In the genomic region with DNA sequence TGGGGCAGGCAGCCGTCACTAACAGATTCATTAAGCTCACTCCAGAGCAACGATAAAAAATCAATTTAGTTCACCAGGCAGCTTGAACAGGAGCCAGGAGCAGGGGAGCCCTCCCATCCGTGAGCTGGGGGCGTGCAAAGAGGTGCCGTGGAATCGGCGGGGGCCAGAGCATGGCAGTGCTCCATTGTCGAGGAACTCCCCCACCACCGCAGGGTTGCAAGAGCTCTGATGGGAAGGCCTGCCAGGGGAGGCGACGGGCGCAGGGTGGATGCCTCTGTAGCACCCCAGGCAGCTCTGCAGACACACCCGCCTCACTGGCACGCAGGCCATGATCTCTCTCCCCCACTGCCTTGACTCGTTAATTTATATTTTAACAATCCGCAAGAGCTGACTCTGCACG, we compare ENCODE assay signal across 28 cellular contexts.
"Had no signal": no experiment of that assay in that cellular context is flagged by ENCODE, and none has a peak within 500 bp of the region (broad histone marks: within the 10 kb centered on the region; RNA-seq: fewer than 3 reads in every experiment).

No MANE protein-coding gene starts in this region.

- H3K27ac ChIP-seq: Peyer's patch, SJSA1 had no signal

- ATAC-seq: activated CD8-positive, alpha-beta memory T cell treated with anti-CD3 and anti-CD28 coated beads, Interleukin-2, amount 10 ng/mL, durations not matched to agents 7 days and 5 days; T-helper 17 cell had no signal

- DNase-seq: activated B cell treated with CpG ODN at 0.5 μM for 24 hours; activated CD4-positive, alpha-beta T cell treated with anti-CD3 and anti-CD28 coated beads for 1 hour; activated CD4-positive, alpha-beta T cell treated with anti-CD3 and anti-CD28 coated beads, Interleukin-2, amount 10 ng/mL, durations not matched to agents 24 days and 14 days; activated CD4-positive, alpha-beta T cell treated with anti-CD3 and anti-CD28 coated beads, Interleukin-2, amount 50 U/mL, for 48 hours; activated CD8-positive, alpha-beta memory T cell treated with anti-CD3 and anti-CD28 coated beads, Interleukin-2, amount 10 ng/mL, durations not matched to agents 7 days and 5 days; activated effector memory CD4-positive, alpha-beta T cell treated with Interleukin-2 at 50 U/mL for 16 hours; activated naive CD4-positive, alpha-beta T cell treated with anti-CD3 and anti-CD28 coated beads for 36 hours; activated T-cell treated with anti-CD3 and anti-CD28 coated beads, Interleukin-2, amount 50 U/mL, for 24 hours; cerebellar nuclear complex; MM.1S; NCI-H1105 treated with DMSO at 0.1 percent for 48 hours; NCI-H1436 treated with DMSO at 0.1 percent for 48 hours; NCI-H1930; NCI-H2171 treated with DMSO at 0.1 percent for 48 hours; NCI-H226; NCI-H510A treated with DMSO at 0.1 percent for 48 hours; NCI-H69; NK-92 treated with Interleukin-12 subunit alpha and Interleukin-12 subunit beta, amount 100 ng/mL, for 24 hours; Peyer's patch; SHP77; T-helper 17 cell; T-helper 9 cell had no signal

- H3K4me3 Mint-ChIP-seq: activated B cell treated with CpG ODN at 0.5 μM for 24 hours; activated CD4-positive, alpha-beta T cell treated with anti-CD3 and anti-CD28 coated beads, Interleukin-2, amount 10 ng/mL, durations not matched to agents 24 days and 14 days; activated CD8-positive, alpha-beta memory T cell treated with anti-CD3 and anti-CD28 coated beads, Interleukin-2, amount 10 ng/mL, durations not matched to agents 7 days and 5 days; activated naive CD4-positive, alpha-beta T cell treated with anti-CD3 and anti-CD28 coated beads for 36 hours; activated naive CD8-positive, alpha-beta T cell; activated T-cell treated with anti-CD3 and anti-CD28 coated beads, Interleukin-2, amount 50 U/mL, for 24 hours; activated T-helper 1 cell treated with anti-CD3 and anti-CD28 coated beads, Interleukin-12 subunit alpha, Interleukin-12 subunit beta, Interleukin-2, Interleukin-4 antibody, amounts not matched to agents 30 ng/mL and 10 ng/mL and 1 ng/mL, durations not matched to agents 14 hours and 24 hours and 36 hours; brain; T-helper 17 cell had no signal

- H3K27ac Mint-ChIP-seq: activated B cell treated with CpG ODN at 0.5 μM for 24 hours; activated CD4-positive, alpha-beta T cell treated with anti-CD3 and anti-CD28 coated beads, Interleukin-2, amount 10 ng/mL, durations not matched to agents 24 days and 14 days; activated CD8-positive, alpha-beta memory T cell treated with anti-CD3 and anti-CD28 coated beads, Interleukin-2, amount 10 ng/mL, durations not matched to agents 7 days and 5 days; activated naive CD4-positive, alpha-beta T cell treated with anti-CD3 and anti-CD28 coated beads for 36 hours; activated naive CD8-positive, alpha-beta T cell; activated T-cell treated with anti-CD3 and anti-CD28 coated beads, Interleukin-2, amount 50 U/mL, for 24 hours; activated T-helper 1 cell treated with anti-CD3 and anti-CD28 coated beads, Interleukin-12 subunit alpha, Interleukin-12 subunit beta, Interleukin-2, Interleukin-4 antibody, amounts not matched to agents 30 ng/mL and 10 ng/mL and 1 ng/mL, durations not matched to agents 14 hours and 24 hours and 36 hours; brain; T-helper 17 cell had no signal

- H3K9me3 ChIP-seq: SJSA1 had no signal

- H3K27me3 ChIP-seq: Peyer's patch, SJSA1 had no signal

- H3K36me3 Mint-ChIP-seq: activated CD8-positive, alpha-beta memory T cell treated with anti-CD3 and anti-CD28 coated beads, Interleukin-2, amount 10 ng/mL, durations not matched to agents 7 days and 5 days; activated naive CD8-positive, alpha-beta T cell; brain had no signal

- H3K27me3 Mint-ChIP-seq: activated CD4-positive, alpha-beta T cell treated with anti-CD3 and anti-CD28 coated beads, Interleukin-2, amount 10 ng/mL, durations not matched to agents 24 days and 14 days; brain had no signal

- FAIRE-seq: astrocyte, TTC549 had no signal

- H3K9me3 Mint-ChIP-seq: activated B cell treated with CpG ODN at 0.5 μM for 24 hours; activated CD4-positive, alpha-beta T cell treated with anti-CD3 and anti-CD28 coated beads, Interleukin-2, amount 10 ng/mL, durations not matched to agents 24 days and 14 days; activated T-cell treated with anti-CD3 and anti-CD28 coated beads, Interleukin-2, amount 50 U/mL, for 24 hours; activated T-helper 1 cell treated with anti-CD3 and anti-CD28 coated beads, Interleukin-12 subunit alpha, Interleukin-12 subunit beta, Interleukin-2, Interleukin-4 antibody, amounts not matched to agents 30 ng/mL and 10 ng/mL and 1 ng/mL, durations not matched to agents 14 hours and 24 hours and 36 hours had no signal

- H3K4me1 Mint-ChIP-seq: activated B cell treated with CpG ODN at 0.5 μM for 24 hours; activated CD4-positive, alpha-beta T cell treated with anti-CD3 and anti-CD28 coated beads, Interleukin-2, amount 10 ng/mL, durations not matched to agents 24 days and 14 days; activated CD8-positive, alpha-beta memory T cell treated with anti-CD3 and anti-CD28 coated beads, Interleukin-2, amount 10 ng/mL, durations not matched to agents 7 days and 5 days; T-helper 17 cell had no signal
